ENCODE assay signal across 21 cellular contexts in genomic region chr1:228740991-228741390, GRCh38.
"Had no signal": no experiment of that assay in that cellular context is flagged by ENCODE, and none has a peak within 500 bp of the region (broad histone marks: within the 10 kb centered on the region; RNA-seq: fewer than 3 reads in every experiment).

No MANE protein-coding gene starts in this region.

- H3K9ac ChIP-seq: neural progenitor cell had no signal

- H3K36me3 ChIP-seq: neural progenitor cell had no signal

- H3K4me3 ChIP-seq: esophagus squamous epithelium, lung, neural progenitor cell, pancreas, right lobe of liver had no signal

- H2AFZ ChIP-seq: neural progenitor cell had no signal

- ATAC-seq: activated CD8-positive, alpha-beta T cell treated with anti-CD3 and anti-CD28 coated beads, Interleukin-2, amount 10 ng/mL, durations not matched to agents 7 days and 5 days; activated naive CD8-positive, alpha-beta T cell treated with anti-CD3 and anti-CD28 coated beads, Interleukin-2, amount 50 U/mL, for 24 hours; activated T-cell treated with anti-CD3 and anti-CD28 coated beads, Interleukin-2, amount 50 U/mL, for 4 hours; left colon; pancreas; right lobe of liver; stimulated activated effector memory CD8-positive, alpha-beta T cell treated with anti-CD3 and anti-CD28 coated beads, Interleukin-12 subunit alpha, Interleukin-12 subunit beta, amount 100 ng/mL, for 72 hours had no signal

- DNase-seq: activated CD4-positive, alpha-beta T cell treated with anti-CD3 and anti-CD28 coated beads, Interleukin-2, amount 10 ng/mL, durations not matched to agents 24 days and 14 days; activated CD4-positive, CD25-positive, alpha-beta regulatory T cell; activated CD8-positive, alpha-beta T cell treated with anti-CD3 and anti-CD28 coated beads, Interleukin-2, amount 10 ng/mL, durations not matched to agents 7 days and 5 days; activated effector memory CD4-positive, alpha-beta T cell treated with Interleukin-2 at 50 U/mL for 16 hours; activated naive CD4-positive, alpha-beta T cell treated with anti-CD3 and anti-CD28 coated beads, Interleukin-2, amount 10 ng/mL, durations not matched to agents 7 days and 5 days; activated naive CD8-positive, alpha-beta T cell treated with anti-CD3 and anti-CD28 coated beads, Interleukin-2, amount 50 U/mL, for 24 hours; activated T-cell treated with anti-CD3 and anti-CD28 coated beads, Interleukin-2, amount 50 U/mL, for 4 hours; effector memory CD4-positive, alpha-beta T cell; esophagus squamous epithelium; hippocampal formation; islet precursor cell; left colon; pancreas; right lobe of liver; stimulated activated CD4-positive, alpha-beta T cell treated with anti-CD3 and anti-CD28 coated beads, Interleukin-4, amount 100 ng/mL, for 24 hours; T1000 had no signal

- H3K4me2 ChIP-seq: neural progenitor cell had no signal

- H3K27me3 ChIP-seq: breast epithelium, neural progenitor cell, pancreas, right lobe of liver had no signal

- H3K27ac ChIP-seq: esophagus squamous epithelium, neural progenitor cell, pancreas, right lobe of liver had no signal

- H3K9me3 ChIP-seq: breast epithelium, esophagus squamous epithelium, pancreas, right lobe of liver, thoracic aorta had no signal
